ENCODE assay signal across 26 cellular contexts in the genomic region with DNA sequence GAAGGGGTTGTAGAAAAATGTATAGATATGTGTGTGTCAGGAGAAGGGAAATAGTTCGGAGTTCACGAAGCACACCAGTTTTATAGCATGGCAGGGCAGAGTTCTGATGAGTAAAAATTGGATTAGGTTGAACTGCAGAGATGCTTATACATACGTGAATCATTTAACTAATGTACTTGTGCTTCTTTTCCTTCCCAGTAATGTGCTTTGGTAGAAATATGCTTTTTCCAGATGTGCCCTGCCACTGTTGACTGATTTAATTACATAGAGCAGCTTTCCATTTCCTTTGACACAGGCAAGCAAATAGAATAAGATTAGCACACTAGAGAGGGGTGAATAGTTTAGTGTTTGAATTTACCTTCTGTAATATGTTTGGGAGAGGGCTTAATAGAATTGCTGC. TPM values are rescaled to one million over a fixed set of nuclear protein-coding genes. Genes with fewer than 3 reads are reported as not detected.
DNase-seq lines count a peak whose midpoint lies in the region; ATAC-seq and TF ChIP-seq lines count a peak whose summit lies in the region.
"Had no signal": no experiment of that assay in that cellular context is flagged by ENCODE, and none has a peak within 500 bp of the region (broad histone marks: within the 10 kb centered on the region; RNA-seq: fewer than 3 reads in every experiment).

No MANE protein-coding gene starts in this region.

- H3K9me3 Mint-ChIP-seq in activated CD8-positive, alpha-beta T cell treated with anti-CD3 and anti-CD28 coated beads for 36 hours: no peaks in the 10 kb centered on the region
- H3K9me3 Mint-ChIP-seq in activated CD8-positive, alpha-beta T cell treated with anti-CD3 and anti-CD28 coated beads, Interleukin-2, amount 10 ng/mL, durations not matched to agents 7 days and 5 days (ENCODE audit: insufficient read depth): no peaks in the 10 kb centered on the region
- H3K9me3 Mint-ChIP-seq in immature natural killer cell: no peaks in the 10 kb centered on the region
- H3K9me3 Mint-ChIP-seq: central memory CD8-positive, alpha-beta T cell had no signal

- WGBS in smooth muscle cell (ENCODE audit: low lambda C conversion rate): 44% methylated on average over 3 of the region's 3 CpGs

- no peaks in the 10 kb centered on the region for H4K20me1 ChIP-seq in Loucy (ENCODE audit: insufficient read depth, low read length, poor library complexity, severe bottlenecking)
- H4K20me1 ChIP-seq in smooth muscle cell (ENCODE audit: low read depth): no peaks in the 10 kb centered on the region
- H4K20me1 ChIP-seq: BLaER1 had no signal

- H3K4me3 ChIP-seq in Loucy (ENCODE audit: low read length, poor library complexity, severe bottlenecking) (no peak overlapping the region), fibroblast of mammary gland (ENCODE audit: control insufficient read depth, low read depth, low read length) (no peak overlapping the region), smooth muscle cell (no peak overlapping the region)
- H3K4me3 ChIP-seq: A549, BLaER1, dorsolateral prefrontal cortex, lower lobe of right lung, transverse colon had no signal

- H3K4me2 ChIP-seq in Loucy (ENCODE audit: low read depth, low read length, poor library complexity, severe bottlenecking) (peak overlapping the region; percentile 44), smooth muscle cell (no peak overlapping the region)
- H3K4me2 ChIP-seq: A549, BLaER1 had no signal

- H3K27me3 ChIP-seq in Loucy (ENCODE audit: insufficient read depth, low read length, poor library complexity, severe bottlenecking) (no peaks in the 10 kb centered on the region), smooth muscle cell (ENCODE audit: low read depth) (no peaks in the 10 kb centered on the region)
- H3K27me3 ChIP-seq: BLaER1, dorsolateral prefrontal cortex, transverse colon had no signal

- H3K27ac Mint-ChIP-seq in activated CD8-positive, alpha-beta T cell treated with anti-CD3 and anti-CD28 coated beads for 36 hours: peak overlapping the region; percentile 21
- no peak overlapping the region for H3K27ac Mint-ChIP-seq in activated CD8-positive, alpha-beta T cell treated with anti-CD3 and anti-CD28 coated beads, Interleukin-2, amount 10 ng/mL, durations not matched to agents 7 days and 5 days
- peak overlapping the region in 2 of 6 donors; percentile 6 to 16 for H3K27ac Mint-ChIP-seq in immature natural killer cell

- H3K36me3 ChIP-seq in Loucy (ENCODE audit: insufficient read depth, low read length) (peaks cover 81% of the 10 kb centered on the region), smooth muscle cell (ENCODE audit: low read depth) (peaks cover 4% of the 10 kb centered on the region)

- POLR2A ChIA-PET in activated CD8-positive, alpha-beta T cell treated with anti-CD3 and anti-CD28 coated beads for 36 hours (lab: Charles Lee): no interaction called here
- POLR2A ChIA-PET in activated CD8-positive, alpha-beta T cell treated with anti-CD3 and anti-CD28 coated beads, Interleukin-2, amount 10 ng/mL, durations not matched to agents 7 days and 5 days (lab: Charles Lee): no interaction called here

- no peaks in the 10 kb centered on the region for H3K27me3 Mint-ChIP-seq in activated CD8-positive, alpha-beta T cell treated with anti-CD3 and anti-CD28 coated beads for 36 hours
- H3K27me3 Mint-ChIP-seq in activated CD8-positive, alpha-beta T cell treated with anti-CD3 and anti-CD28 coated beads, Interleukin-2, amount 10 ng/mL, durations not matched to agents 7 days and 5 days (ENCODE audit: low read depth): no peaks in the 10 kb centered on the region
- H3K27me3 Mint-ChIP-seq in immature natural killer cell (ENCODE audit: low read depth in 3 of 3): no peaks in the 10 kb centered on the region
- H3K27me3 Mint-ChIP-seq: central memory CD8-positive, alpha-beta T cell had no signal

- peaks cover 25% of the 10 kb centered on the region for H3K4me1 Mint-ChIP-seq in activated CD8-positive, alpha-beta T cell treated with anti-CD3 and anti-CD28 coated beads for 36 hours (ENCODE audit: low read depth)
- H3K4me1 Mint-ChIP-seq in activated CD8-positive, alpha-beta T cell treated with anti-CD3 and anti-CD28 coated beads, Interleukin-2, amount 10 ng/mL, durations not matched to agents 7 days and 5 days (ENCODE audit: low read depth): peaks cover 2% of the 10 kb centered on the region
- no peaks in the 10 kb centered on the region for H3K4me1 Mint-ChIP-seq in immature natural killer cell
- H3K4me1 Mint-ChIP-seq: central memory CD8-positive, alpha-beta T cell had no signal

- H3K36me3 Mint-ChIP-seq in activated CD8-positive, alpha-beta T cell treated with anti-CD3 and anti-CD28 coated beads for 36 hours (ENCODE audit: low read depth): peaks cover 59% of the 10 kb centered on the region
- H3K36me3 Mint-ChIP-seq in activated CD8-positive, alpha-beta T cell treated with anti-CD3 and anti-CD28 coated beads, Interleukin-2, amount 10 ng/mL, durations not matched to agents 7 days and 5 days (ENCODE audit: low read depth): peaks cover 50% of the 10 kb centered on the region
- H3K36me3 Mint-ChIP-seq in immature natural killer cell: peaks cover 19 to 55% (median 42%) of the 10 kb centered on the region in 3 donors

- H3K9ac ChIP-seq in Loucy (ENCODE audit: low read depth, low read length, poor library complexity, severe bottlenecking) (peak overlapping the region; percentile 32), smooth muscle cell (ENCODE audit: low read depth) (no peak overlapping the region)
- H3K9ac ChIP-seq: BLaER1 had no signal

- no peaks in the 10 kb centered on the region for H3K9me3 ChIP-seq in Loucy (ENCODE audit: insufficient read depth, low read depth, low read length)
- no peaks in the 10 kb centered on the region for H3K9me3 ChIP-seq in smooth muscle cell (replicated peaks; ENCODE audit: low read depth)
- H3K9me3 ChIP-seq: A549, BLaER1, Caco-2, lower lobe of right lung, transverse colon had no signal

- no peak for TF ChIP-seq CTCF in activated CD8-positive, alpha-beta T cell treated with anti-CD3 and anti-CD28 coated beads for 36 hours (IDR thresholded peaks at IDR 0.05)
- TF ChIP-seq CTCF in Loucy (conservative IDR thresholded peaks at IDR 0.05; ENCODE audit: low read length): no peak
- no peak for TF ChIP-seq CTCF in fibroblast of mammary gland (conservative IDR thresholded peaks at IDR 0.05; ENCODE audit: control insufficient read depth, insufficient read depth, low read depth, low read length)
- TF ChIP-seq CTCF in smooth muscle cell (IDR thresholded peaks at IDR 0.05; ENCODE audit: borderline replicate concordance, insufficient read depth, poor library complexity, severe bottlenecking): no peak

- H3F3A ChIP-seq in Loucy (ENCODE audit: low read depth) (no peaks in the 10 kb centered on the region; the same call in 1 of the 2 replicates), smooth muscle cell (ENCODE audit: low read depth) (peaks cover 6% of the 10 kb centered on the region)

- CTCF ChIA-PET in activated CD8-positive, alpha-beta T cell treated with anti-CD3 and anti-CD28 coated beads for 36 hours (lab: Charles Lee): no interaction called here
- CTCF ChIA-PET in activated CD8-positive, alpha-beta T cell treated with anti-CD3 and anti-CD28 coated beads, Interleukin-2, amount 10 ng/mL, durations not matched to agents 7 days and 5 days (lab: Charles Lee): no interaction called here

- H3K4me1 ChIP-seq in Loucy (ENCODE audit: insufficient read depth, low read length, poor library complexity, severe bottlenecking): peaks cover 11% of the 10 kb centered on the region
- H3K4me1 ChIP-seq in smooth muscle cell (ENCODE audit: low read depth): no peaks in the 10 kb centered on the region
- H3K4me1 ChIP-seq: A549, lower lobe of right lung, transverse colon had no signal

- no peak overlapping the region for H3K4me3 Mint-ChIP-seq in activated CD8-positive, alpha-beta T cell treated with anti-CD3 and anti-CD28 coated beads for 36 hours
- H3K4me3 Mint-ChIP-seq in activated CD8-positive, alpha-beta T cell treated with anti-CD3 and anti-CD28 coated beads, Interleukin-2, amount 10 ng/mL, durations not matched to agents 7 days and 5 days: no peak overlapping the region
- H3K4me3 Mint-ChIP-seq in immature natural killer cell: no peak overlapping the region
- H3K4me3 Mint-ChIP-seq: central memory CD8-positive, alpha-beta T cell had no signal

- no peak overlapping the region for H2AFZ ChIP-seq in Loucy (ENCODE audit: low read length)
- H2AFZ ChIP-seq in smooth muscle cell (ENCODE audit: low read depth): no peak overlapping the region

- H3K9me2 ChIP-seq in Loucy (replicated peaks; ENCODE audit: low read depth, low read length): no peaks in the 10 kb centered on the region

- DNase-seq in activated CD8-positive, alpha-beta T cell treated with anti-CD3 and anti-CD28 coated beads for 36 hours: no peak
- no peak for DNase-seq in activated CD8-positive, alpha-beta T cell treated with anti-CD3 and anti-CD28 coated beads, Interleukin-2, amount 10 ng/mL, durations not matched to agents 7 days and 5 days
- DNase-seq in fibroblast of mammary gland (ENCODE audit: low read depth) (peak; percentile 53), smooth muscle cell (lab: John Stamatoyannopoulos, UW; ENCODE audit: unreplicated experiment) (no peak), immature natural killer cell (no peak), SHP77 (lab: John Stamatoyannopoulos, UW) (no peak)
- DNase-seq: aorta; Caco-2; DND-41; dorsolateral prefrontal cortex; KBM-7; lower lobe of right lung; NCI-H2171 treated with DMSO at 0.1 percent for 48 hours; NCI-H69; nucleus accumbens; stimulated activated CD4-positive, alpha-beta T cell treated with anti-CD3 and anti-CD28 coated beads, Interleukin-4, amount 100 ng/mL, for 24 hours; transverse colon had no signal

- H3K27ac ChIP-seq in smooth muscle cell (ENCODE audit: low read depth): peak overlapping the region; percentile 73
- H3K27ac ChIP-seq: A549, BLaER1, lower lobe of right lung had no signal

- ATAC-seq in activated CD8-positive, alpha-beta T cell treated with anti-CD3 and anti-CD28 coated beads for 36 hours: no peak
- ATAC-seq in activated CD8-positive, alpha-beta T cell treated with anti-CD3 and anti-CD28 coated beads, Interleukin-2, amount 10 ng/mL, durations not matched to agents 7 days and 5 days: no peak
- no peak for ATAC-seq in GM21723 (IDR thresholded peaks at IDR 0.05; ENCODE audit: unreplicated experiment)
- ATAC-seq: A549; activated CD4-positive, CD25-positive, alpha-beta regulatory T cell treated with anti-CD3 and anti-CD28 coated beads, Interleukin-2, amount 50 U/mL, for 24 hours had no signal

- H3K79me2 ChIP-seq in Loucy (ENCODE audit: insufficient read depth, low read length): no peaks in the 10 kb centered on the region
- H3K79me2 ChIP-seq in smooth muscle cell (ENCODE audit: low read depth): no peaks in the 10 kb centered on the region

- intact Hi-C loops in activated CD8-positive, alpha-beta T cell treated with anti-CD3 and anti-CD28 coated beads for 36 hours (cut with micrococcal nuclease): no loop called here

RNA-seq across cellular contexts. Expression of a gene that starts 29.0 kb away (rescaled TPM):
- 1 to 10 TPM; 2.0 to 2.2 TPM for total RNA-seq in activated CD8-positive, alpha-beta T cell treated with anti-CD3 and anti-CD28 coated beads for 36 hours
- under 1 TPM; 0.65 to 0.92 TPM for total RNA-seq in activated CD8-positive, alpha-beta T cell treated with anti-CD3 and anti-CD28 coated beads, Interleukin-2, amount 10 ng/mL, durations not matched to agents 7 days and 5 days
- 34.7 and 38.6 TPM in 2 replicates for total RNA-seq in smooth muscle cell
- polyA plus RNA-seq in smooth muscle cell (42.9 and 51.0 TPM in 2 replicates), immature natural killer cell (1 to 10 TPM in 1 of 3 donors, under 1 TPM in 1, not detected in 1; 0.94 to 1.1 TPM)

RNA-seq across cellular contexts. Expression of a gene that starts 44.6 kb away (rescaled TPM):
- total RNA-seq in activated CD8-positive, alpha-beta T cell treated with anti-CD3 and anti-CD28 coated beads for 36 hours: not detected
- not detected for total RNA-seq in activated CD8-positive, alpha-beta T cell treated with anti-CD3 and anti-CD28 coated beads, Interleukin-2, amount 10 ng/mL, durations not matched to agents 7 days and 5 days
- total RNA-seq in smooth muscle cell: not detected in 2 replicates
- polyA plus RNA-seq in smooth muscle cell (0.07 TPM in 1 of 2 replicates, not detected in the other), immature natural killer cell (under 1 TPM in 1 of 3 donors, not detected in 2; 0.10 TPM)
- total RNA-seq: Caco-2, epithelial cell of proximal tubule, HT-29 had no signal
- polyA plus RNA-seq: keratinocyte had no signal

Comparison
In these comparisons a context has a peak if more than half of its experiments do, and no peak if none do; other contexts are left out.
1. RNA of a gene that starts 29.0 kb away (total RNA-seq): 34.7 to 38.6 TPM in smooth muscle cell; 2.0 to 2.2 TPM in activated CD8-positive, alpha-beta T cell treated with anti-CD3 and anti-CD28 coated beads for 36 hours and 0.65 to 0.92 TPM in activated CD8-positive, alpha-beta T cell treated with anti-CD3 and anti-CD28 coated beads, Interleukin-2, amount 10 ng/mL, durations not matched to agents 7 days and 5 days; every median in the first group is over 10 times any median in the second.